30 cellular contexts compared by ENCODE assay signal in the genomic region with DNA sequence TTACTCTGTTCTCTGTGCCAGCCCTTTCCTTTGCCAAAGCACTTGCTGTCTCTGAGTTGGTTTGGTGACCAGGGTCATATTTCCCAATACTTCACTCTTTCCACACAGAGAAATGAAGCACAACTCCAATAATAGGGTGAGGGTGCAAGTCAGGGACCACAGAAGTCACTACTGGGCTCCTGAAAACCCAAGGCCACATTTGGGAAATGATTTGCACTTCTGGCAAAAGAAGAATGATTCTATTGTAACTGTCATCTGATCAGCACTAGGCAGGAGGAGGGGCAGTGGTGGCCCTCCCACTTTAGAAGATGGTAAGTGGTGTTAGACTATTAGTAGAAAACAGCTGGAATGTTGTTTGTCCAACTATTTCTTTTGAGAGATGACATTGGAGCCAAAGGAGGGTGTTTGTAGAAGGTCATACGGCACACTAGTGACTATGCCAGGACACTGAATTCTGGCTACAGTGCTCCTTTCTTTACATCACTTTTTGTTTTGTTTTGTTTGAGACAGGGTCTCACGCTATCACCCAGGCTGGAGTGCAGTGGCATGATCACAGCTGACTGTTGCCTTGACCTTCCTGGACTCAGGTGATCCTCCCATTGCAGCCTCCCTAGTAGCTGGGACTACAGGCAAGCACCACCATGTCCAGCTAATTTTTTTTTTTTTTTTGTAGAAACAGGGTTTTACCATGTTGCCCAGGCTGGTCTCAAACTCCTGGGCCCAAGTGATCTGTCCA. TPM values are rescaled to one million over a fixed set of nuclear protein-coding genes. Genes with fewer than 3 reads are reported as not detected.
DNase-seq lines count a peak whose midpoint lies in the region; ATAC-seq, FAIRE-seq and TF ChIP-seq lines count a peak whose summit lies in the region.
"Had no signal": no experiment of that assay in that cellular context is flagged by ENCODE, and none has a peak within 500 bp of the region (broad histone marks: within the 10 kb centered on the region; RNA-seq: fewer than 3 reads in every experiment).

No MANE protein-coding gene starts in this region.

- no peak for TF ChIP-seq POLR2A in HepG2 (IDR thresholded peaks at IDR 0.05; ENCODE audit: insufficient read depth in 1 of 2, low read depth in 2 of 2, low read length in 2 of 2)

- peak; percentile 82 for FAIRE-seq in HepG2 (lab: Jason Lieb, UNC)
- FAIRE-seq: A549, endometrium, GM12891, small intestine had no signal

- CTCF ChIA-PET in HepG2 (lab: Yijun Ruan, JAX; ENCODE audit: low intra/inter-chr PET ratio, low total read pairs) = no interaction called here

- peak; percentile 31 for DNase-seq in NCI-H345 treated with DMSO at 0.1 percent for 48 hours (lab: John Stamatoyannopoulos, UW; ENCODE audit: unreplicated experiment)
- no peak for DNase-seq in NCI-H345 (lab: John Stamatoyannopoulos, UW)
- peak; percentile 88 for DNase-seq in HepG2 (ENCODE audit: low spot score)
- peak in 42 of 49 donors; percentile 1 to 76 (median 30) for DNase-seq in substantia nigra (lab: John Stamatoyannopoulos, UW)
- no peak for DNase-seq in effector CD8-positive, alpha-beta T cell (lab: John Stamatoyannopoulos, UW)
- DNase-seq: activated CD4-positive, CD25-positive, alpha-beta regulatory T cell treated with anti-CD3 and anti-CD28 coated beads, Interleukin-2, amount 50 U/mL, for 72 hours; activated CD8-positive, alpha-beta T cell treated with anti-CD3 and anti-CD28 coated beads, Interleukin-2, amount 10 ng/mL, durations not matched to agents 7 days and 5 days; activated gamma-delta T cell treated with Interleukin-2 at 50 U/mL for 16 hours; BE2C; COR-L47; cortex of kidney; DND-41; Karpas-422; left lung; NCI-H1048; NCI-H2081; NCI-H526 treated with DMSO at 0.1 percent for 48 hours; small intestine; stimulated activated CD4-positive, alpha-beta T cell treated with anti-CD3 and anti-CD28 coated beads, Interleukin-2, amount 100 ng/mL, for 48 hours; stimulated activated naive B cell treated with anti-CD40 and anti-IgM and Interleukin-4, amounts not matched to agents 10 μg/mL and 1 μg/mL and 100 μg/mL, for 72 hours; T-cell had no signal

- H3K4me3 ChIP-seq in HepG2 (replicated peaks in 1 of 3; ENCODE audit: insufficient read depth in 1 of 3, low read depth in 2 of 3, low read length in 3 of 3) = peak overlapping the region in 1 of 3 experiments; percentile 14; a peak in 1 of 6 replicates
- H3K4me3 ChIP-seq: A549, breast epithelium, GM23338, left lung, neural progenitor cell had no signal

- H2AFZ ChIP-seq in HepG2 (ENCODE audit: low read length) = no peak overlapping the region
- H2AFZ ChIP-seq: GM23338, neural progenitor cell had no signal

- no peak for TF ChIP-seq RAD21 in HepG2 (CRISPR knock-in tag; IDR thresholded peaks at IDR 0.05)

- intact Hi-C loops in HepG2 (cut with micrococcal nuclease; ENCODE audit: unreplicated experiment) = no loop called here

- no peak overlapping the region for H3K9ac ChIP-seq in HepG2 (ENCODE audit: insufficient read depth, low read depth, low read length)
- H3K9ac ChIP-seq: neural progenitor cell had no signal

- BruUV-seq in HepG2 (replicated peaks; lab: Mats Ljungman, UMichigan) = no TSS peak

- TF ChIP-seq CTCF in HepG2 (CRISPR knock-in tag; IDR thresholded peaks at IDR 0.05) = no peak

- H4K20me1 ChIP-seq in HepG2 (ENCODE audit: insufficient read depth, low read length) = no peaks in the 10 kb centered on the region

- ATAC-seq in HepG2 = peak; percentile 92
- ATAC-seq in GM21786 (IDR thresholded peaks at IDR 0.05; ENCODE audit: unreplicated experiment) = no peak
- ATAC-seq in GM18873 (IDR thresholded peaks at IDR 0.05; ENCODE audit: low FRiP score, unreplicated experiment) = no peak
- ATAC-seq: A549; activated CD8-positive, alpha-beta T cell treated with anti-CD3 and anti-CD28 coated beads, Interleukin-2, amount 10 ng/mL, durations not matched to agents 7 days and 5 days; GM23338; left lung; stimulated activated naive B cell treated with anti-CD40 and anti-IgM and Interleukin-4, amounts not matched to agents 10 μg/mL and 1 μg/mL and 100 μg/mL, for 72 hours; T-cell had no signal

- H3K79me2 ChIP-seq in HepG2 (ENCODE audit: insufficient read depth, low read length) = no peaks in the 10 kb centered on the region

- H3K27me3 ChIP-seq in HepG2 (ENCODE audit: control insufficient read depth in 1 of 2, insufficient read depth in 2 of 2, low read length in 2 of 2) = no peaks in the 10 kb centered on the region
- H3K27me3 ChIP-seq: BE2C, breast epithelium, left lung, neural progenitor cell had no signal

- H3K9me3 ChIP-seq in HepG2 (ENCODE audit: low read length) = peaks cover 11% of the 10 kb centered on the region; the same call in 1 of the 2 replicates
- H3K9me3 ChIP-seq: A549, BE2C, breast epithelium had no signal

- H3K36me3 ChIP-seq in HepG2 (replicated peaks in 1 of 2; ENCODE audit: control insufficient read depth in 1 of 2, insufficient read depth in 2 of 2, low read length in 2 of 2) = no peaks in the 10 kb centered on the region
- H3K36me3 ChIP-seq: BE2C, breast epithelium, left lung, neural progenitor cell had no signal

- WGBS in HepG2 (ENCODE audit: low lambda C conversion rate) = 7% methylated on average over 2 of the region's 2 CpGs

- peaks cover 19% of the 10 kb centered on the region for H3K4me1 ChIP-seq in HepG2 (ENCODE audit: insufficient read depth, low read length)
- H3K4me1 ChIP-seq: A549, BE2C, breast epithelium, left lung, neural progenitor cell had no signal

- POLR2A ChIA-PET in HepG2 (lab: Yijun Ruan, JAX) = interaction anchor here (1.0 to 1.7 kb wide), 2 partner anchors 12 to 13 kb away, joined by 3 to 4 read pairs; no protein-coding TSS in a partner anchor

- TF ChIP-seq EP300 in HepG2 (IDR thresholded peaks at IDR 0.05; ENCODE audit: low read depth in 2 of 2, low read length in 2 of 2) (peak in 1 of 2 experiments; percentile 27; a peak in 1 of 4 replicates), HepG2 (CRISPR knock-in tag; IDR thresholded peaks at IDR 0.05; ENCODE audit: borderline replicate concordance) (no peak; the same call in 1 of the 2 replicates)

- H3K4me2 ChIP-seq in HepG2 (ENCODE audit: low read depth, low read length) = peak overlapping the region; percentile 59
- H3K4me2 ChIP-seq: A549, GM23338, neural progenitor cell had no signal

- in situ Hi-C loops in HepG2 (cut with HindIII; ENCODE audit: extremely low pct_ligation_motif_present, low pct_unique_long_range_greater_than_20kb) = no loop called here

- peak overlapping the region; percentile 90 for H3K27ac ChIP-seq in angular gyrus (ENCODE audit: low read depth, low read length)
- peak overlapping the region; percentile 56 for H3K27ac ChIP-seq in HepG2 (ENCODE audit: extremely low read length, insufficient read depth, low read length)
- peak overlapping the region; percentile 76 for H3K27ac ChIP-seq in substantia nigra (ENCODE audit: low read depth, low read length, poor library complexity, severe bottlenecking)
- H3K27ac ChIP-seq: A549, breast epithelium, left lung, neural progenitor cell had no signal

TF ChIP-seq in HepG2, 621 proteins besides CTCF, POLR2A, EP300 and RAD21 (continues in another document):
- no peak for TF ChIP-seq SMAD9 (CRISPR knock-in tag; IDR thresholded peaks at IDR 0.05)

RNA-seq across cellular contexts. Expression of a gene that starts 10.8 kb away (rescaled TPM):
- 33.9 and 60.6 TPM in 2 replicates for total RNA-seq in HepG2 (2016; rRNA removed; fragmentation: Illumina TruSeq; extraction: Trizol)
- total RNA-seq in HepG2 (2016; cell fraction: cytosol; rRNA removed; fragmentation: Illumina TruSeq; extraction: Trizol; ENCODE audit: low read depth) = 13.5 and 15.3 TPM in 2 replicates
- 33.1 and 59.0 TPM in 2 replicates for total RNA-seq in HepG2 (2016; cell fraction: insoluble cytoplasmic fraction; rRNA removed; fragmentation: Illumina TruSeq; extraction: Trizol)
- total RNA-seq in HepG2 (2016; cell fraction: membrane; rRNA removed; fragmentation: Illumina TruSeq; extraction: Trizol) = 28.0 and 31.0 TPM in 2 replicates
- 34.3 and 39.3 TPM in 2 replicates for total RNA-seq in HepG2 (2016; cell fraction: nucleus; rRNA removed; fragmentation: Illumina TruSeq; extraction: Trizol)
- polyA plus RNA-seq in HepG2 (2011; rRNA removed) = 22.8 and 29.6 TPM in 2 replicates
- polyA plus RNA-seq in HepG2 (2011; cell fraction: cytosol; rRNA removed) = 26.0 and 26.1 TPM in 2 replicates
- polyA plus RNA-seq in HepG2 (2011; cell fraction: nucleus; rRNA removed) = 19.1 and 19.8 TPM in 2 replicates
- polyA plus RNA-seq in HepG2 (2012) = 25.8 and 41.0 TPM in 2 replicates
- 27.4 and 28.1 TPM in 2 replicates for polyA plus RNA-seq in HepG2 (2016; cell fraction: cytosol; fragmentation: Illumina TruSeq; extraction: Trizol; ENCODE audit: low read depth)
- 117 and 118 TPM in 2 replicates for polyA plus RNA-seq in HepG2 (2016; cell fraction: insoluble cytoplasmic fraction; fragmentation: Illumina TruSeq; extraction: Trizol; ENCODE audit: low read depth)
- polyA plus RNA-seq in HepG2 (2016; cell fraction: membrane; fragmentation: Illumina TruSeq; extraction: Trizol; ENCODE audit: low read depth) = 41.4 and 43.3 TPM in 2 replicates
- polyA plus RNA-seq in HepG2 (2016; cell fraction: nucleus; fragmentation: Illumina TruSeq; extraction: Trizol; ENCODE audit: insufficient read depth, low read depth) = 77.4 and 77.9 TPM in 2 replicates
- polyA minus RNA-seq in HepG2 (2011; rRNA and poly(A)+ RNA removed; ENCODE audit: low replicate concordance) = 28.2 and 43.6 TPM in 2 replicates
- polyA minus RNA-seq in HepG2 (2011; cell fraction: cytosol; rRNA and poly(A)+ RNA removed) = 21.1 and 29.5 TPM in 2 replicates
- polyA minus RNA-seq in HepG2 (2011; cell fraction: nucleus; rRNA and poly(A)+ RNA removed) = 17.5 and 18.6 TPM in 2 replicates

RNA-seq across cellular contexts. Expression of a gene that starts 47.5 kb away (rescaled TPM):
- 1.9 and 3.4 TPM in 2 replicates for total RNA-seq in HepG2 (2016; rRNA removed; fragmentation: Illumina TruSeq; extraction: Trizol)
- 0.71 and 0.88 TPM in 2 replicates for total RNA-seq in HepG2 (2016; cell fraction: cytosol; rRNA removed; fragmentation: Illumina TruSeq; extraction: Trizol; ENCODE audit: low read depth)
- 2.0 and 3.6 TPM in 2 replicates for total RNA-seq in HepG2 (2016; cell fraction: insoluble cytoplasmic fraction; rRNA removed; fragmentation: Illumina TruSeq; extraction: Trizol)
- 1.5 TPM in 2 replicates for total RNA-seq in HepG2 (2016; cell fraction: membrane; rRNA removed; fragmentation: Illumina TruSeq; extraction: Trizol)
- 4.4 and 5.1 TPM in 2 replicates for total RNA-seq in HepG2 (2016; cell fraction: nucleus; rRNA removed; fragmentation: Illumina TruSeq; extraction: Trizol)
- polyA plus RNA-seq in HepG2 (2011; rRNA removed) = 1.3 and 1.4 TPM in 2 replicates
- 0.90 and 1.1 TPM in 2 replicates for polyA plus RNA-seq in HepG2 (2011; cell fraction: cytosol; rRNA removed)
- polyA plus RNA-seq in HepG2 (2011; cell fraction: nucleus; rRNA removed) = 0.74 and 0.88 TPM in 2 replicates
- polyA plus RNA-seq in HepG2 (2012) = 1.3 TPM in 2 replicates
- polyA plus RNA-seq in HepG2 (2016; cell fraction: cytosol; fragmentation: Illumina TruSeq; extraction: Trizol; ENCODE audit: low read depth) = 0.42 and 0.43 TPM in 2 replicates
- polyA plus RNA-seq in HepG2 (2016; cell fraction: insoluble cytoplasmic fraction; fragmentation: Illumina TruSeq; extraction: Trizol; ENCODE audit: low read depth) = 1.8 TPM in 2 replicates
- polyA plus RNA-seq in HepG2 (2016; cell fraction: membrane; fragmentation: Illumina TruSeq; extraction: Trizol; ENCODE audit: low read depth) = 0.87 and 0.95 TPM in 2 replicates
- 4.0 and 4.4 TPM in 2 replicates for polyA plus RNA-seq in HepG2 (2016; cell fraction: nucleus; fragmentation: Illumina TruSeq; extraction: Trizol; ENCODE audit: insufficient read depth, low read depth)
- polyA minus RNA-seq in HepG2 (2011; rRNA and poly(A)+ RNA removed; ENCODE audit: low replicate concordance) = 0.44 and 2.4 TPM in 2 replicates
- 1.8 and 2.6 TPM in 2 replicates for polyA minus RNA-seq in HepG2 (2011; cell fraction: cytosol; rRNA and poly(A)+ RNA removed)
- 3.3 and 5.0 TPM in 2 replicates for polyA minus RNA-seq in HepG2 (2011; cell fraction: nucleus; rRNA and poly(A)+ RNA removed)

Comparison
In these comparisons a context has a peak if more than half of its experiments do, and no peak if none do; other contexts are left out.
1. DNase-seq: peak in NCI-H345 treated with DMSO at 0.1 percent for 48 hours (single experiment), HepG2 (single experiment) and substantia nigra (42 of 49); none in NCI-H345 (single experiment) and effector CD8-positive, alpha-beta T cell (single experiment).
2. Peak in every context shown above with its lines, with median percentiles within 50 percentile points of each other: H3K27ac ChIP-seq.